ENCODE assay signal across 32 cellular contexts in the genomic region with DNA sequence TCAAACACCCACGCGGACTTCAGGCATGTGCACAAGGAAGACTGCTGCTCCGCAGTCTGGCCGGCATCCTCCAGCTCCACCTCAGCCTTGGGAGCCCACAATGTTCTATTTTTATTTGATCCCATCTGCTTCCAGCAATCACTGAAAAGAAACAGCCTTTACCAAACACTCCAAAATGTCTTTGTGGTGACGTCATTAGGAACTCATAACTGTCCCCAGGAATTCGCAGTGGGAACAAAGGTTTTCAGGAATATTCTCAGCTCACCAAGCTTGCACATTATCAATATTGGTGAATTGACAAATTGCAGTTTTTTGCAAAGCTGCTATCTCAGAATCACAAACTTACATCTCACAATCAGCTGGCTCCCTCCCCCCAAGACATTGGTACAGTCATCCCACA.
"Had no signal": no experiment of that assay in that cellular context is flagged by ENCODE, and none has a peak within 500 bp of the region (broad histone marks: within the 10 kb centered on the region; RNA-seq: fewer than 3 reads in every experiment).

No MANE protein-coding gene starts in this region.

- H3K4me1 Mint-ChIP-seq: activated naive CD4-positive, alpha-beta T cell treated with anti-CD3 and anti-CD28 coated beads, Interleukin-2, amount 50 U/mL, for 24 hours; activated naive CD8-positive, alpha-beta T cell treated with anti-CD3 and anti-CD28 coated beads, Interleukin-2, amount 50 U/mL, for 24 hours had no signal

- ATAC-seq: activated CD8-positive, alpha-beta T cell treated with anti-CD3 and anti-CD28 coated beads, Interleukin-2, amount 10 ng/mL, durations not matched to agents 7 days and 5 days; activated naive CD8-positive, alpha-beta T cell treated with anti-CD3 and anti-CD28 coated beads, Interleukin-2, amount 50 U/mL, for 24 hours; PC-3 had no signal

- H3K27me3 ChIP-seq: brain microvascular endothelial cell, SJCRH30 had no signal

- H3K4me3 Mint-ChIP-seq: activated CD8-positive, alpha-beta T cell treated with anti-CD3 and anti-CD28 coated beads, Interleukin-2, amount 10 ng/mL, durations not matched to agents 7 days and 5 days; activated naive CD4-positive, alpha-beta T cell treated with anti-CD3 and anti-CD28 coated beads, Interleukin-2, amount 50 U/mL, for 24 hours; activated naive CD8-positive, alpha-beta T cell treated with anti-CD3 and anti-CD28 coated beads, Interleukin-2, amount 50 U/mL, for 24 hours; activated T-cell treated with anti-CD3 and anti-CD28 coated beads, Interleukin-2, amount 50 U/mL, for 24 hours had no signal

- FAIRE-seq: RCC 7860 had no signal

- H3K4me3 ChIP-seq: SJCRH30, SK-N-MC had no signal

- H3K27ac Mint-ChIP-seq: activated CD8-positive, alpha-beta T cell treated with anti-CD3 and anti-CD28 coated beads, Interleukin-2, amount 10 ng/mL, durations not matched to agents 7 days and 5 days; activated naive CD4-positive, alpha-beta T cell treated with anti-CD3 and anti-CD28 coated beads, Interleukin-2, amount 50 U/mL, for 24 hours; activated naive CD8-positive, alpha-beta T cell treated with anti-CD3 and anti-CD28 coated beads, Interleukin-2, amount 50 U/mL, for 24 hours; activated T-cell treated with anti-CD3 and anti-CD28 coated beads, Interleukin-2, amount 50 U/mL, for 24 hours; activated T-helper 2 cell treated with anti-CD3 and anti-CD28 coated beads, Interferon-gamma antibody, Interleukin-2, Interleukin-4, amounts not matched to agents 10 μg/mL and 5 μg/mL and 100 μg/mL, durations not matched to agents 14 hours and 24 hours and 36 hours had no signal

- DNase-seq: activated CD4-positive, alpha-beta T cell treated with anti-CD3 and anti-CD28 coated beads for 1 hour; activated CD4-positive, alpha-beta T cell treated with anti-CD3 and anti-CD28 coated beads for 48 hours; activated CD4-positive, alpha-beta T cell treated with anti-CD3 and anti-CD28 coated beads, Interleukin-2, amount 50 U/mL, for 48 hours; activated CD4-positive, CD25-positive, alpha-beta regulatory T cell; activated CD8-positive, alpha-beta T cell treated with anti-CD3 and anti-CD28 coated beads, Interleukin-2, amount 10 ng/mL, durations not matched to agents 7 days and 5 days; activated gamma-delta T cell; activated naive CD4-positive, alpha-beta T cell treated with Interleukin-2 at 50 U/mL for 16 hours; activated naive CD8-positive, alpha-beta T cell treated with anti-CD3 and anti-CD28 coated beads, Interleukin-2, amount 50 U/mL, for 24 hours; activated T-cell treated with anti-CD3 and anti-CD28 coated beads, Interleukin-2, amount 50 U/mL, for 24 hours; amniotic stem cell; aorta; brain microvascular endothelial cell; central memory CD4-positive, alpha-beta T cell; NCI-H1105; NCI-H1417 treated with DMSO at 0.1 percent for 48 hours; NCI-H1694; NCI-H1930; NCI-H2081 treated with DMSO at 0.1 percent for 48 hours; NCI-H226; NCI-H446 treated with DMSO at 0.1 percent for 48 hours; NCI-H526; NCI-H748 treated with DMSO at 0.1 percent for 48 hours; NK-92 treated with Interleukin-12 subunit alpha and Interleukin-12 subunit beta, amount 100 ng/mL, for 24 hours; PC-3; SHP77; SJCRH30; T1000; WERI-Rb-1 had no signal

- H3K27ac ChIP-seq: brain microvascular endothelial cell, SJCRH30, SK-N-MC, WERI-Rb-1 had no signal

- H3K27me3 Mint-ChIP-seq: activated naive CD4-positive, alpha-beta T cell treated with anti-CD3 and anti-CD28 coated beads, Interleukin-2, amount 50 U/mL, for 24 hours; activated naive CD8-positive, alpha-beta T cell treated with anti-CD3 and anti-CD28 coated beads, Interleukin-2, amount 50 U/mL, for 24 hours; activated T-cell treated with anti-CD3 and anti-CD28 coated beads, Interleukin-2, amount 50 U/mL, for 24 hours had no signal

- H3K4me1 ChIP-seq: SJCRH30 had no signal
